In genomic region chr4:26425953-26426352, GRCh38 we compare ENCODE assay signal across 3 cellular contexts.
TF ChIP-seq lines count a peak whose summit lies in the region.

No MANE protein-coding gene starts in this region.

TF ChIP-seq in HepG2, 621 proteins besides CTCF, POLR2A, EP300 and RAD21:
- TF ChIP-seq ZBTB10 (CRISPR knock-in tag; IDR thresholded peaks at IDR 0.05; ENCODE audit: borderline replicate concordance) (no peak), SALL1 (CRISPR knock-in tag; IDR thresholded peaks at IDR 0.05) (no peak), MAFF (IDR thresholded peaks at IDR 0.05; ENCODE audit: low read depth, low read length) (peak; percentile 82), MAFK (conservative IDR thresholded peaks at IDR 0.05 in 1 of 2, IDR thresholded peaks at IDR 0.05 in 1 of 2; ENCODE audit: low read length in 2 of 2) (peak; percentile 85 to 89), BORCS8-MEF2B (CRISPR knock-in tag; IDR thresholded peaks at IDR 0.05) (no peak), TRIM24 (CRISPR knock-in tag; IDR thresholded peaks at IDR 0.05) (no peak), EEA1 (CRISPR knock-in tag; IDR thresholded peaks at IDR 0.05; ENCODE audit: borderline replicate concordance) (no peak), MYPOP (CRISPR knock-in tag; IDR thresholded peaks at IDR 0.05) (no peak)

TF ChIP-seq in IMR-90, 13 proteins besides CTCF, POLR2A, EP300 and RAD21:
- TF ChIP-seq ELK1 (IDR thresholded peaks at IDR 0.05; ENCODE audit: borderline replicate concordance, low read depth, low read length) (no peak), MAFK (IDR thresholded peaks at IDR 0.05; ENCODE audit: low read depth, low read length) (peak; percentile 85), SMC3 (IDR thresholded peaks at IDR 0.05; ENCODE audit: low read depth, low read length) (no peak), USF2 (IDR thresholded peaks at IDR 0.05; ENCODE audit: low read depth, low read length) (no peak)
TF ChIP-seq in IMR-90: peak in this region for 1.

TF ChIP-seq in K562, 482 proteins besides CTCF, POLR2A, EP300 and RAD21:
- TF ChIP-seq HDGF (IDR thresholded peaks at IDR 0.05): no peak
- no peak for TF ChIP-seq BRD9 (IDR thresholded peaks at IDR 0.05; ENCODE audit: low read depth, partially characterized antibody)
- no peak for TF ChIP-seq RBM39 (optimal IDR thresholded peaks at IDR 0.05; ENCODE audit: low read depth, low read length)
- peak; percentile 55 for TF ChIP-seq C11orf30 (IDR thresholded peaks at IDR 0.05; ENCODE audit: low read depth)
- no peak for TF ChIP-seq HEY1 (CRISPR knock-in tag; IDR thresholded peaks at IDR 0.05; ENCODE audit: borderline replicate concordance)
- TF ChIP-seq, protein P1, sequence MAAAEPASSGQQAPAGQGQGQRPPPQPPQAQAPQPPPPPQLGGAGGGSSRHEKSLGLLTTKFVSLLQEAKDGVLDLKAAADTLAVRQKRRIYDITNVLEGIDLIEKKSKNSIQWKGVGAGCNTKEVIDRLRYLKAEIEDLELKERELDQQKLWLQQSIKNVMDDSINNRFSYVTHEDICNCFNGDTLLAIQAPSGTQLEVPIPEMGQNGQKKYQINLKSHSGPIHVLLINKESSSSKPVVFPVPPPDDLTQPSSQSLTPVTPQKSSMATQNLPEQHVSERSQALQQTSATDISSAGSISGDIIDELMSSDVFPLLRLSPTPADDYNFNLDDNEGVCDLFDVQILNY (CRISPR knock-in tag; IDR thresholded peaks at IDR 0.05): no peak
- no peak for TF ChIP-seq CBFA2T2 (conservative IDR thresholded peaks at IDR 0.05)
- no peak for TF ChIP-seq SNRNP70 (optimal IDR thresholded peaks at IDR 0.05; ENCODE audit: low read depth, low read length)
- TF ChIP-seq HDAC2 (IDR thresholded peaks at IDR 0.05): no peak
- TF ChIP-seq NCOA6 (IDR thresholded peaks at IDR 0.05): no peak
- TF ChIP-seq MAFG (tag; conservative IDR thresholded peaks at IDR 0.05): peak; percentile 38; the same call in 1 of the 2 replicates
- TF ChIP-seq, protein P2, sequence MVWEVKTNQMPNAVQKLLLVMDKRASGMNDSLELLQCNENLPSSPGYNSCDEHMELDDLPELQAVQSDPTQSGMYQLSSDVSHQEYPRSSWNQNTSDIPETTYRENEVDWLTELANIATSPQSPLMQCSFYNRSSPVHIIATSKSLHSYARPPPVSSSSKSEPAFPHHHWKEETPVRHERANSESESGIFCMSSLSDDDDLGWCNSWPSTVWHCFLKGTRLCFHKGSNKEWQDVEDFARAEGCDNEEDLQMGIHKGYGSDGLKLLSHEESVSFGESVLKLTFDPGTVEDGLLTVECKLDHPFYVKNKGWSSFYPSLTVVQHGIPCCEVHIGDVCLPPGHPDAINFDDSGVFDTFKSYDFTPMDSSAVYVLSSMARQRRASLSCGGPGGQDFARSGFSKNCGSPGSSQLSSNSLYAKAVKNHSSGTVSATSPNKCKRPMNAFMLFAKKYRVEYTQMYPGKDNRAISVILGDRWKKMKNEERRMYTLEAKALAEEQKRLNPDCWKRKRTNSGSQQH (CRISPR knock-in tag; IDR thresholded peaks at IDR 0.05): no peak
- TF ChIP-seq MAFK (IDR thresholded peaks at IDR 0.05; ENCODE audit: low read length): peak; percentile 57; the same call in 1 of the 2 replicates
- TF ChIP-seq ZNF232 (CRISPR knock-in tag; IDR thresholded peaks at IDR 0.05): no peak
- TF ChIP-seq, protein P3, sequence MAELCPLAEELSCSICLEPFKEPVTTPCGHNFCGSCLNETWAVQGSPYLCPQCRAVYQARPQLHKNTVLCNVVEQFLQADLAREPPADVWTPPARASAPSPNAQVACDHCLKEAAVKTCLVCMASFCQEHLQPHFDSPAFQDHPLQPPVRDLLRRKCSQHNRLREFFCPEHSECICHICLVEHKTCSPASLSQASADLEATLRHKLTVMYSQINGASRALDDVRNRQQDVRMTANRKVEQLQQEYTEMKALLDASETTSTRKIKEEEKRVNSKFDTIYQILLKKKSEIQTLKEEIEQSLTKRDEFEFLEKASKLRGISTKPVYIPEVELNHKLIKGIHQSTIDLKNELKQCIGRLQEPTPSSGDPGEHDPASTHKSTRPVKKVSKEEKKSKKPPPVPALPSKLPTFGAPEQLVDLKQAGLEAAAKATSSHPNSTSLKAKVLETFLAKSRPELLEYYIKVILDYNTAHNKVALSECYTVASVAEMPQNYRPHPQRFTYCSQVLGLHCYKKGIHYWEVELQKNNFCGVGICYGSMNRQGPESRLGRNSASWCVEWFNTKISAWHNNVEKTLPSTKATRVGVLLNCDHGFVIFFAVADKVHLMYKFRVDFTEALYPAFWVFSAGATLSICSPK (IDR thresholded peaks at IDR 0.05; ENCODE audit: borderline replicate concordance): no peak
- no peak for TF ChIP-seq ATF1 (CRISPR knock-in tag; IDR thresholded peaks at IDR 0.05)
- TF ChIP-seq ATF1 (tag; IDR thresholded peaks at IDR 0.05): no peak
- no peak for TF ChIP-seq KAT7 (CRISPR knock-in tag; IDR thresholded peaks at IDR 0.05; ENCODE audit: borderline replicate concordance)
- TF ChIP-seq RBFOX2 (IDR thresholded peaks at IDR 0.05; ENCODE audit: low read depth, low read length): no peak
- no peak for TF ChIP-seq ETV6 (IDR thresholded peaks at IDR 0.05; ENCODE audit: borderline replicate concordance in 1 of 2, low read depth in 2 of 2, low read length in 1 of 2)
- TF ChIP-seq ETV6 (CRISPR knock-in tag; IDR thresholded peaks at IDR 0.05; ENCODE audit: borderline replicate concordance): no peak
- TF ChIP-seq GATAD2B (IDR thresholded peaks at IDR 0.05; ENCODE audit: borderline replicate concordance): no peak
- TF ChIP-seq, protein P4, sequence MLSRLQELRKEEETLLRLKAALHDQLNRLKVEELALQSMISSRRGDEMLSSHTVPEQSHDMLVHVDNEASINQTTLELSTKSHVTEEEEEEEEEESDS (CRISPR knock-in tag; IDR thresholded peaks at IDR 0.05): no peak
- no peak for TF ChIP-seq CBX5 (IDR thresholded peaks at IDR 0.05; ENCODE audit: borderline replicate concordance, low read depth)
- no peak for TF ChIP-seq GABPB2 (CRISPR knock-in tag; conservative IDR thresholded peaks at IDR 0.05)
- TF ChIP-seq USF1 (CRISPR knock-in tag; IDR thresholded peaks at IDR 0.05): no peak
- no peak for TF ChIP-seq ZNF785 (CRISPR knock-in tag; IDR thresholded peaks at IDR 0.05)
- TF ChIP-seq ZBTB43 (CRISPR knock-in tag; IDR thresholded peaks at IDR 0.05): no peak
- no peak for TF ChIP-seq CTBP1 (IDR thresholded peaks at IDR 0.05; ENCODE audit: borderline replicate concordance)
- no peak for TF ChIP-seq ELK1 (CRISPR knock-in tag; IDR thresholded peaks at IDR 0.05)
- peak; percentile 53 for TF ChIP-seq MAFF (IDR thresholded peaks at IDR 0.05; ENCODE audit: low read length)
- TF ChIP-seq, protein P5, sequence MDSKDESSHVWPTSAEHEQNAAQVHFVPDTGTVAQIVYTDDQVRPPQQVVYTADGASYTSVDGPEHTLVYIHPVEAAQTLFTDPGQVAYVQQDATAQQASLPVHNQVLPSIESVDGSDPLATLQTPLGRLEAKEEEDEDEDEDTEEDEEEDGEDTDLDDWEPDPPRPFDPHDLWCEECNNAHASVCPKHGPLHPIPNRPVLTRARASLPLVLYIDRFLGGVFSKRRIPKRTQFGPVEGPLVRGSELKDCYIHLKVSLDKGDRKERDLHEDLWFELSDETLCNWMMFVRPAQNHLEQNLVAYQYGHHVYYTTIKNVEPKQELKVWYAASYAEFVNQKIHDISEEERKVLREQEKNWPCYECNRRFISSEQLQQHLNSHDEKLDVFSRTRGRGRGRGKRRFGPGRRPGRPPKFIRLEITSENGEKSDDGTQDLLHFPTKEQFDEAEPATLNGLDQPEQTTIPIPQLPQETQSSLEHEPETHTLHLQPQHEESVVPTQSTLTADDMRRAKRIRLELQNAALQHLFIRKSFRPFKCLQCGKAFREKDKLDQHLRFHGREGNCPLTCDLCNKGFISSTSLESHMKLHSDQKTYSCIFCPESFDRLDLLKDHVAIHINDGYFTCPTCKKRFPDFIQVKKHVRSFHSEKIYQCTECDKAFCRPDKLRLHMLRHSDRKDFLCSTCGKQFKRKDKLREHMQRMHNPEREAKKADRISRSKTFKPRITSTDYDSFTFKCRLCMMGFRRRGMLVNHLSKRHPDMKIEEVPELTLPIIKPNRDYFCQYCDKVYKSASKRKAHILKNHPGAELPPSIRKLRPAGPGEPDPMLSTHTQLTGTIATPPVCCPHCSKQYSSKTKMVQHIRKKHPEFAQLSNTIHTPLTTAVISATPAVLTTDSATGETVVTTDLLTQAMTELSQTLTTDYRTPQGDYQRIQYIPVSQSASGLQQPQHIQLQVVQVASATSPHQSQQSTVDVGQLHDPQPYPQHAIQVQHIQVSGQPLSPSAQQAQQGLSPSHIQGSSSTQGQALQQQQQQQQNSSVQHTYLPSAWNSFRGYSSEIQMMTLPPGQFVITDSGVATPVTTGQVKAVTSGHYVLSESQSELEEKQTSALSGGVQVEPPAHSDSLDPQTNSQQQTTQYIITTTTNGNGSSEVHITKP (IDR thresholded peaks at IDR 0.05; ENCODE audit: partially characterized antibody): no peak
- TF ChIP-seq, protein P6, sequence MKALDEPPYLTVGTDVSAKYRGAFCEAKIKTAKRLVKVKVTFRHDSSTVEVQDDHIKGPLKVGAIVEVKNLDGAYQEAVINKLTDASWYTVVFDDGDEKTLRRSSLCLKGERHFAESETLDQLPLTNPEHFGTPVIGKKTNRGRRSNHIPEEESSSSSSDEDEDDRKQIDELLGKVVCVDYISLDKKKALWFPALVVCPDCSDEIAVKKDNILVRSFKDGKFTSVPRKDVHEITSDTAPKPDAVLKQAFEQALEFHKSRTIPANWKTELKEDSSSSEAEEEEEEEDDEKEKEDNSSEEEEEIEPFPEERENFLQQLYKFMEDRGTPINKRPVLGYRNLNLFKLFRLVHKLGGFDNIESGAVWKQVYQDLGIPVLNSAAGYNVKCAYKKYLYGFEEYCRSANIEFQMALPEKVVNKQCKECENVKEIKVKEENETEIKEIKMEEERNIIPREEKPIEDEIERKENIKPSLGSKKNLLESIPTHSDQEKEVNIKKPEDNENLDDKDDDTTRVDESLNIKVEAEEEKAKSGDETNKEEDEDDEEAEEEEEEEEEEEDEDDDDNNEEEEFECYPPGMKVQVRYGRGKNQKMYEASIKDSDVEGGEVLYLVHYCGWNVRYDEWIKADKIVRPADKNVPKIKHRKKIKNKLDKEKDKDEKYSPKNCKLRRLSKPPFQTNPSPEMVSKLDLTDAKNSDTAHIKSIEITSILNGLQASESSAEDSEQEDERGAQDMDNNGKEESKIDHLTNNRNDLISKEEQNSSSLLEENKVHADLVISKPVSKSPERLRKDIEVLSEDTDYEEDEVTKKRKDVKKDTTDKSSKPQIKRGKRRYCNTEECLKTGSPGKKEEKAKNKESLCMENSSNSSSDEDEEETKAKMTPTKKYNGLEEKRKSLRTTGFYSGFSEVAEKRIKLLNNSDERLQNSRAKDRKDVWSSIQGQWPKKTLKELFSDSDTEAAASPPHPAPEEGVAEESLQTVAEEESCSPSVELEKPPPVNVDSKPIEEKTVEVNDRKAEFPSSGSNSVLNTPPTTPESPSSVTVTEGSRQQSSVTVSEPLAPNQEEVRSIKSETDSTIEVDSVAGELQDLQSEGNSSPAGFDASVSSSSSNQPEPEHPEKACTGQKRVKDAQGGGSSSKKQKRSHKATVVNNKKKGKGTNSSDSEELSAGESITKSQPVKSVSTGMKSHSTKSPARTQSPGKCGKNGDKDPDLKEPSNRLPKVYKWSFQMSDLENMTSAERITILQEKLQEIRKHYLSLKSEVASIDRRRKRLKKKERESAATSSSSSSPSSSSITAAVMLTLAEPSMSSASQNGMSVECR (CRISPR knock-in tag; IDR thresholded peaks at IDR 0.05): no peak
- TF ChIP-seq MTA3 (IDR thresholded peaks at IDR 0.05; ENCODE audit: borderline replicate concordance): no peak
- TF ChIP-seq ZNF133 (CRISPR knock-in tag; IDR thresholded peaks at IDR 0.05): no peak
- TF ChIP-seq SRSF9 (IDR thresholded peaks at IDR 0.05; ENCODE audit: borderline replicate concordance, low read depth, low read length): no peak
- peak; percentile 85 for TF ChIP-seq ZNF316 (IDR thresholded peaks at IDR 0.05)
- TF ChIP-seq YY1 (IDR thresholded peaks at IDR 0.05; ENCODE audit: borderline replicate concordance in 1 of 3, control insufficient read depth in 1 of 3, extremely low read depth in 1 of 3, insufficient read depth in 3 of 3, insufficient read length in 1 of 3, insufficient replicate concordance in 2 of 3, low read depth in 1 of 3, low read length in 2 of 3): no peak
- TF ChIP-seq, protein P7, sequence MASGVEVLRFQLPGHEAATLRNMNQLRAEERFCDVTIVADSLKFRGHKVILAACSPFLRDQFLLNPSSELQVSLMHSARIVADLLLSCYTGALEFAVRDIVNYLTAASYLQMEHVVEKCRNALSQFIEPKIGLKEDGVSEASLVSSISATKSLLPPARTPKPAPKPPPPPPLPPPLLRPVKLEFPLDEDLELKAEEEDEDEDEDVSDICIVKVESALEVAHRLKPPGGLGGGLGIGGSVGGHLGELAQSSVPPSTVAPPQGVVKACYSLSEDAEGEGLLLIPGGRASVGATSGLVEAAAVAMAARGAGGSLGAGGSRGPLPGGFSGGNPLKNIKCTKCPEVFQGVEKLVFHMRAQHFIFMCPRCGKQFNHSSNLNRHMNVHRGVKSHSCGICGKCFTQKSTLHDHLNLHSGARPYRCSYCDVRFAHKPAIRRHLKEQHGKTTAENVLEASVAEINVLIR (CRISPR knock-in tag; IDR thresholded peaks at IDR 0.05): no peak
- TF ChIP-seq CC2D1A (IDR thresholded peaks at IDR 0.05): no peak
- TF ChIP-seq STAT5A (IDR thresholded peaks at IDR 0.05; ENCODE audit: borderline replicate concordance, low read length): no peak
